ENCODE assay signal across 8 cellular contexts in genomic region chr7:151631149-151631967, GRCh38.
DNase-seq lines count a peak whose midpoint lies in the region; ATAC-seq, FAIRE-seq and TF ChIP-seq lines count a peak whose summit lies in the region.

No MANE protein-coding gene starts in this region.

- H3K4me2 ChIP-seq in parathyroid adenoma (ENCODE audit: low read length) = peak overlapping the region; percentile 84

- peak overlapping the region; percentile 70 for H3K4me3 ChIP-seq in parathyroid adenoma (ENCODE audit: low read depth, low read length)

- no peaks in the 10 kb centered on the region for H3K9me3 ChIP-seq in parathyroid adenoma (ENCODE audit: control insufficient read depth, low read length)

- ATAC-seq in GM21381 (IDR thresholded peaks at IDR 0.05; ENCODE audit: unreplicated experiment) (peak; percentile 24), WTC11 (peak; percentile 17)

- CTCF ChIA-PET in WTC11 (lab: Charles Lee) = interaction anchor here (0.7 to 4.7 kb wide), 32 partner anchors 8 to 387 kb away, joined by 3 to 24 read pairs (median 4); partner anchors contain the start of gene RHEB

- H3K4me1 ChIP-seq in parathyroid adenoma = peaks cover 17% of the 10 kb centered on the region

- peak overlapping the region; percentile 85 for H3K4me3 Mint-ChIP-seq in WTC11

- H3K27me3 ChIP-seq in parathyroid adenoma (ENCODE audit: control insufficient read depth, insufficient read depth, low read length) = no peaks in the 10 kb centered on the region

- no peak for FAIRE-seq in HTR-8/SVneo (lab: Jason Lieb, UNC)

- H3K27ac ChIP-seq in parathyroid adenoma = peak overlapping the region; percentile 86

- peaks cover 12% of the 10 kb centered on the region for H3K36me3 Mint-ChIP-seq in WTC11

- TF ChIP-seq CTCF in WTC11 (IDR thresholded peaks at IDR 0.05) = no peak
- no peak for TF ChIP-seq CTCF in parathyroid adenoma (IDR thresholded peaks at IDR 0.05)

- peak overlapping the region; percentile 94 for H2AFZ ChIP-seq in parathyroid adenoma

- H3K36me3 ChIP-seq in parathyroid adenoma (ENCODE audit: control insufficient read depth, insufficient read depth, low read length) = no peaks in the 10 kb centered on the region

- peaks cover 10% of the 10 kb centered on the region for H3K79me2 ChIP-seq in parathyroid adenoma

- H3K9ac ChIP-seq in parathyroid adenoma = peak overlapping the region; percentile 41

- DNase-seq in Daoy (ENCODE audit: low read depth) (peak; percentile 64), Kasumi-1 (lab: John Stamatoyannopoulos, UW) (peak; percentile 60 to 64), WTC11 (ENCODE audit: low spot score) (peak; percentile 47), fibroblast of peridontal ligament (ENCODE audit: extremely low read depth) (peak; percentile 49), HTR-8/SVneo (ENCODE audit: insufficient read length, low spot score) (no peak), H4 (ENCODE audit: low spot score) (no peak)

- H3K4me1 Mint-ChIP-seq in WTC11 = peaks cover 42% of the 10 kb centered on the region

- H3K27me3 Mint-ChIP-seq in WTC11 (ENCODE audit: low read depth) = peaks cover 33% of the 10 kb centered on the region

- H3K9me3 Mint-ChIP-seq in WTC11 = peaks cover 11% of the 10 kb centered on the region

- POLR2A ChIA-PET in WTC11 (lab: Charles Lee) = interaction anchor here (0.6 to 1.7 kb wide), 4 partner anchors 67 to 584 kb away, joined by 3 to 6 read pairs (median 3); partner anchors contain the start of gene RHEB

- peak overlapping the region; percentile 20 for H3K27ac Mint-ChIP-seq in WTC11

TF ChIP-seq in WTC11, 78 proteins besides CTCF, POLR2A, EP300 and RAD21:
- TF ChIP-seq AR (CRISPR knock-in tag; IDR thresholded peaks at IDR 0.05) = no peak
- no peak for TF ChIP-seq USF1 (CRISPR knock-in tag; IDR thresholded peaks at IDR 0.05)
- no peak for TF ChIP-seq ZNF219 (CRISPR knock-in tag; IDR thresholded peaks at IDR 0.05; ENCODE audit: borderline replicate concordance)
- TF ChIP-seq FOXP1 (CRISPR knock-in tag; IDR thresholded peaks at IDR 0.05; ENCODE audit: borderline replicate concordance) = no peak
- TF ChIP-seq NFATC4 (CRISPR knock-in tag; IDR thresholded peaks at IDR 0.05) = no peak
- no peak for TF ChIP-seq NFE2L1 (CRISPR knock-in tag; IDR thresholded peaks at IDR 0.05)
- TF ChIP-seq USF2 (CRISPR knock-in tag; IDR thresholded peaks at IDR 0.05) = no peak
- no peak for TF ChIP-seq CREB1 (CRISPR knock-in tag; IDR thresholded peaks at IDR 0.05)
- TF ChIP-seq CREM (CRISPR knock-in tag; IDR thresholded peaks at IDR 0.05) = no peak
- no peak for TF ChIP-seq FOXJ3 (CRISPR knock-in tag; IDR thresholded peaks at IDR 0.05; ENCODE audit: borderline replicate concordance)
- no peak for TF ChIP-seq TEAD4 (CRISPR knock-in tag; IDR thresholded peaks at IDR 0.05)
- TF ChIP-seq NR2C2 (CRISPR knock-in tag; IDR thresholded peaks at IDR 0.05) = no peak
- TF ChIP-seq ZNF416 (CRISPR knock-in tag; IDR thresholded peaks at IDR 0.05) = no peak
TF ChIP-seq in WTC11: peak in this region for 0.

Comparison
In these comparisons a context has a peak if more than half of its experiments do, and no peak if none do; other contexts are left out.
1. DNase-seq: peak in Daoy (single experiment), Kasumi-1 (2 of 2), WTC11 (single experiment) and fibroblast of peridontal ligament (single experiment); none in HTR-8/SVneo (single experiment) and H4 (single experiment).